In the genomic region with DNA sequence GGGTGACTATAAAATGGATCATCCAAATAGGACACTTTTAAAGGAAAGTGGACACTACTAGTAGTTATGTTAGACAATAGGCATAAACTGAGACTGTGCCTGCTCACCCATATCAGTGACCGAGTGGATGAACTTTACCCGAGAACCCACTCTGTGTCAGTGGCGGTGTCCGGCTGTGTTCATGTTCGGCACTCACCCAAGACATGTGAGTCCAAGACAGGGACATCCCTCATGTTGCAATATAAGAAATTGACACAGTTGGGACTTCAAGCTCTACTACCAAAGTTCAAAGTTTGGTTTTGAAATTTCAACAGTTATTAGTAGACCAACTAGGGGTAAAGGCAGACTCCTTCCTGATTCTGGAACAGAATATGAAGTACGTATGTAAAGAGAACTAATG, we compare ENCODE assay signal across 28 cellular contexts.
A peak's percentile ranks its signal among the peaks of the same experiment; 100 is the strongest.
DNase-seq lines count a peak whose midpoint lies in the region; ATAC-seq and TF ChIP-seq lines count a peak whose summit lies in the region.
"Had no signal": no experiment of that assay in that cellular context is flagged by ENCODE, and none has a peak within 500 bp of the region (broad histone marks: within the 10 kb centered on the region; RNA-seq: fewer than 3 reads in every experiment).

No MANE protein-coding gene starts in this region.

- H3K27ac ChIP-seq in esophagus muscularis mucosa (replicated peaks in 1 of 4) (peak overlapping the region; percentile 61 to 76 (median 65)), rectal smooth muscle tissue (ENCODE audit: low read depth, low read length) (peak overlapping the region; percentile 33), aorta (ENCODE audit: low read depth in 1 of 2, low read length in 2 of 2) (peak overlapping the region; percentile 96)
- H3K27ac ChIP-seq: HL-60 had no signal

- peak; percentile 65 for ATAC-seq in left ventricle myocardium superior
- ATAC-seq in aorta (ENCODE audit: low FRiP score), result peak; percentile 73
- ATAC-seq: activated CD8-positive, alpha-beta T cell treated with anti-CD3 and anti-CD28 coated beads for 36 hours; activated naive CD4-positive, alpha-beta T cell treated with anti-CD3 and anti-CD28 coated beads, Interleukin-2, amount 50 U/mL, for 72 hours; natural killer cell; stimulated activated naive B cell treated with anti-CD40 and anti-IgM and Interleukin-4, amounts not matched to agents 10 μg/mL and 1 μg/mL and 100 μg/mL, for 72 hours had no signal

- no peak for TF ChIP-seq EP300 in esophagus muscularis mucosa (IDR thresholded peaks at IDR 0.05)

- no peak overlapping the region for H3K9ac ChIP-seq in rectal smooth muscle tissue (ENCODE audit: low read length)

- H3K9me3 ChIP-seq in esophagus muscularis mucosa, result no peaks in the 10 kb centered on the region
- no peaks in the 10 kb centered on the region for H3K9me3 ChIP-seq in aorta (ENCODE audit: control insufficient read depth, low read length)
- H3K9me3 ChIP-seq: HAP-1 had no signal

- no peak for TF ChIP-seq CTCF in esophagus muscularis mucosa (IDR thresholded peaks at IDR 0.05)

- 87% methylated on average over 6 of the region's 6 CpGs for whole genome bisulfite sequencing in esophagus muscularis mucosa
- 76% methylated on average over 6 of the region's 6 CpGs for WGBS in aorta, 2 donors

- DNase-seq in esophagus muscularis mucosa (ENCODE audit: extremely low spot score), result no peak
- peak; percentile 49 for DNase-seq in left ventricle myocardium superior
- no peak for DNase-seq in aorta
- DNase-seq in NCI-H69 (lab: John Stamatoyannopoulos, UW), result no peak
- no peak for DNase-seq in DMS 273 (lab: John Stamatoyannopoulos, UW; ENCODE audit: unreplicated experiment)
- no peak for DNase-seq in DMS153 (lab: John Stamatoyannopoulos, UW)
- DNase-seq: activated CD4-positive, alpha-beta T cell treated with anti-CD3 and anti-CD28 coated beads for 1 hour; activated CD8-positive, alpha-beta memory T cell treated with anti-CD3 and anti-CD28 coated beads, Interleukin-2, amount 50 U/mL, for 48 hours; activated CD8-positive, alpha-beta T cell treated with anti-CD3 and anti-CD28 coated beads for 36 hours; anterior cingulate cortex; C1 segment of cervical spinal cord; caudate nucleus; COR-L47; erythroblast; head of caudate nucleus; kidney; natural killer cell; NCI-H2029; NCI-H2227 treated with DMSO at 0.1 percent for 48 hours; nucleus accumbens; SHP77; small intestine; stimulated activated naive B cell treated with anti-CD40 and anti-IgM and Interleukin-4, amounts not matched to agents 10 μg/mL and 1 μg/mL and 100 μg/mL, for 72 hours had no signal

- peaks cover 6 to 44% (median 34%) of the 10 kb centered on the region in 4 donors for H3K4me1 ChIP-seq in esophagus muscularis mucosa
- H3K4me1 ChIP-seq in rectal smooth muscle tissue (ENCODE audit: control insufficient read depth, insufficient read depth, low read length), result no peaks in the 10 kb centered on the region
- H3K4me1 ChIP-seq in aorta (ENCODE audit: control insufficient read depth in 1 of 2, insufficient read depth in 2 of 2, low read length in 2 of 2), result peaks cover 4 to 7% of the 10 kb centered on the region in 2 donors
- H3K4me1 ChIP-seq: HAP-1 had no signal

- H3K27me3 ChIP-seq in esophagus muscularis mucosa, result peaks cover 0 to 3% (median 0%) of the 10 kb centered on the region in 4 donors
- H3K27me3 ChIP-seq in rectal smooth muscle tissue (ENCODE audit: control insufficient read depth, insufficient read depth, low read length), result no peaks in the 10 kb centered on the region
- H3K27me3 ChIP-seq in aorta (ENCODE audit: control insufficient read depth in 1 of 2, insufficient read depth in 2 of 2, low read length in 1 of 2), result no peaks in the 10 kb centered on the region

- H3K4me3 ChIP-seq in esophagus muscularis mucosa (no peak overlapping the region), rectal smooth muscle tissue (ENCODE audit: low read length) (no peak overlapping the region), aorta (ENCODE audit: low read length in 2 of 2) (no peak overlapping the region)
- H3K4me3 ChIP-seq: HAP-1, lung had no signal

- no peak for TF ChIP-seq POLR2A in esophagus muscularis mucosa (IDR thresholded peaks at IDR 0.05; ENCODE audit: low read depth)

- H3K36me3 ChIP-seq in esophagus muscularis mucosa (no peaks in the 10 kb centered on the region), rectal smooth muscle tissue (ENCODE audit: control insufficient read depth, insufficient read depth, low read length) (no peaks in the 10 kb centered on the region), aorta (ENCODE audit: control insufficient read depth in 1 of 2, insufficient read depth in 2 of 2, low read length in 1 of 2) (no peaks in the 10 kb centered on the region)
- H3K36me3 ChIP-seq: HAP-1 had no signal

- intact Hi-C loops in esophagus muscularis mucosa (cut with DNase I) (loop anchor here (10.0 kb wide), 1 partner anchor 179 kb away; no protein-coding TSS in a partner anchor), left ventricle myocardium superior (cut with micrococcal nuclease) (no loop called here), aorta (cut with DNase I) (loop anchor here in 1 of 2 donors (5.0 kb wide), 1 partner anchor 36 kb away; no protein-coding TSS in a partner anchor)

Comparison
In these comparisons a context has a peak if more than half of its experiments do, and no peak if none do; other contexts are left out.
1. H3K27ac ChIP-seq: peak in every context shown above with its lines; median percentile 96 in aorta; 65 in esophagus muscularis mucosa; 33 in rectal smooth muscle tissue.